ENCODE assay signal across 8 cellular contexts in the genomic region with DNA sequence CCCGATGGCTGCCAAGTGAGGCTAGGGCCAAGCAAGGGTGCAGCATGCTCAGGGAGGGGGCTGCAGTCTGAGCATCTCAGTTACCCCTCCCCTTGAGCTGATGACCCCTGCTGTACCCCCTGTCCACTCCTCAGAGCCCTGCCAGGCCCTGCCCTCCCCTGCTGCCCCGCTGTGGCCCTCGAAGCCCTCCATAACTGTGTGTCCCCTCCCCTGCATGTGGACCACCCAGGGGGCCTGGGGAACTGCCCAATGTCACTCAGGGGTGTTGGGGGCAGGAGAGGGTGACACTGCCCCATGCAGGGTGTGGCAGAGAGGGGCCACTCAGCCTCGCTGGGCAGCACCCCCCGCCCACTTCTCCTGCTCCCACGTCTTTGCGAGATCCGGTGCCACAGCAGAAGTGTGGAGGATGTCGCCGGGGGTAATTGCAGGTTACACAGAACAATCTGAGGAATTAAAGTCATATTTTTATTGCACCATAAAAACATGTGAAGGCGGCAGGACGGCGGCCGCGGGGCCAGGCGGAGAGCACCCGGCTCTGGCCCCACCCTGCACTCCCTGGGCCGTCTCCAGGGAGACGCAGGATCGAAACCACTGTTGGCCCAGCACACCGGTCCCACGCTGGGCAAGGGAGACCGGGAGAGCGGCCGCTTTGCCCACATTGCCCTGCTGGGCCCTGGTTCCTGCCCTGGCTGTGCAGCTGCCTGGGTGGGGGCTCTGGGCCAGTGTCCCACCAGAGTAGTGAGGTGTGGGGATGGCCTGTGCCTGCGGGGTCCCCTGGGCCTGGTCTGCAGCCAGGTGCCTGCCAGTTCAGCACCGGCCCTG. TPM values are rescaled to one million over a fixed set of nuclear protein-coding genes. Genes with fewer than 3 reads are reported as not detected.
DNase-seq lines count a peak whose midpoint lies in the region; ATAC-seq, FAIRE-seq and TF ChIP-seq lines count a peak whose summit lies in the region.
"Had no signal": no experiment of that assay in that cellular context is flagged by ENCODE, and none has a peak within 500 bp of the region (broad histone marks: within the 10 kb centered on the region; RNA-seq: fewer than 3 reads in every experiment).

No MANE protein-coding gene starts in this region.

- H4K8ac ChIP-seq in neuronal stem cell (ENCODE audit: low read depth, low read length), result peak overlapping the region; percentile 4

- H3K9me1 ChIP-seq in K562 (ENCODE audit: control insufficient read depth, insufficient read depth, low read length), result no peaks in the 10 kb centered on the region

- peak overlapping the region; percentile 94 for H3K23ac ChIP-seq in neuronal stem cell (ENCODE audit: low read depth, low read length, poor library complexity)

- no peak for TF ChIP-seq EP300 in K562 (IDR thresholded peaks at IDR 0.05; ENCODE audit: low read length)

- H2AK5ac ChIP-seq in neuronal stem cell (ENCODE audit: low read depth, low read length), result peak overlapping the region; percentile 24

- H4K20me1 ChIP-seq in K562 (replicated peaks; ENCODE audit: control insufficient read depth, insufficient read depth, low read length), result peaks cover 13% of the 10 kb centered on the region

- H3K27me3 ChIP-seq in K562 (ENCODE audit: control insufficient read depth in 2 of 2, insufficient read depth in 2 of 2, low read length in 2 of 2) (peaks cover 2 to 29% of the 10 kb centered on the region in 2 experiments; a peak in 3 of 5 replicates), neuronal stem cell (ENCODE audit: control insufficient read depth in 3 of 3, insufficient read depth in 3 of 3, low read depth in 1 of 3, low read length in 3 of 3) (no peaks in the 10 kb centered on the region)

- intact Hi-C loops in K562 (cut with micrococcal nuclease), result no loop called here

- H4K91ac ChIP-seq in neuronal stem cell (ENCODE audit: low read depth, low read length, poor library complexity), result no peak overlapping the region

- peak overlapping the region; percentile 89 for H2BK15ac ChIP-seq in neuronal stem cell (ENCODE audit: low read length)

- CTCF ChIA-PET in K562 (lab: Yijun Ruan, JAX; ENCODE audit: low intra/inter-chr PET ratio), result no interaction called here

- H3K9ac ChIP-seq in K562 (ENCODE audit: insufficient read depth in 1 of 2, low read depth in 2 of 2, low read length in 2 of 2), result peak overlapping the region in 1 of 2 experiments; percentile 81; a peak in 2 of 4 replicates
- H3K9ac ChIP-seq in neuronal stem cell (ENCODE audit: low read depth, low read length, poor library complexity), result no peak overlapping the region

- 50% methylated on average over 27 of the region's 27 CpGs for WGBS in K562 (ENCODE audit: insufficient coverage, low coverage, missing lambda C conversion rate)
- no CpG with 5 or more reads among the region's 27 CpGs for WGBS in neuronal stem cell (ENCODE audit: extremely low coverage in 2 of 2, insufficient read length in 2 of 2, insufficient replicate concordance in 1 of 2), 2 donors

- BruUV-seq in K562 (replicated peaks; lab: Mats Ljungman, UMichigan), result no TSS peak

- H3K14ac ChIP-seq in neuronal stem cell (ENCODE audit: low read length), result peak overlapping the region; percentile 82

- in situ Hi-C loops in K562 (cut with MboI), result no loop called here

- H2AFZ ChIP-seq in K562 (ENCODE audit: low read depth, low read length) (no peak overlapping the region), neuronal stem cell (ENCODE audit: low read length) (peak overlapping the region; percentile 88)

- no peak for TF ChIP-seq RAD21 in K562 (CRISPR knock-in tag; conservative IDR thresholded peaks at IDR 0.05 in 1 of 2, IDR thresholded peaks at IDR 0.05 in 1 of 2)

- POLR2A ChIA-PET in K562 (lab: Yijun Ruan, JAX), result interaction anchor here (0.7 to 4.4 kb wide), 4 partner anchors 8 to 254 kb away, joined by 3 to 26 read pairs (median 10); no protein-coding TSS in a partner anchor

- H3K9me3 ChIP-seq in K562 (replicated peaks; ENCODE audit: control insufficient read depth, insufficient read depth, low read depth, low read length) (no peaks in the 10 kb centered on the region), neuronal stem cell (replicated peaks in 1 of 2; ENCODE audit: control insufficient read depth in 2 of 2, insufficient read depth in 1 of 2, low read depth in 1 of 2, low read length in 2 of 2) (no peaks in the 10 kb centered on the region)
- H3K9me3 ChIP-seq: HAP-1 had no signal

- no peak for TF ChIP-seq POLR2A in K562 (conservative IDR thresholded peaks at IDR 0.05)

- FAIRE-seq in K562 (lab: Jason Lieb, UNC), result no peak

- H2BK120ac ChIP-seq in neuronal stem cell (ENCODE audit: low read depth, low read length), result no peak overlapping the region

- ATAC-seq in K562 (no peak; the same call in 2 of the 3 replicates), HG02642 (IDR thresholded peaks at IDR 0.05; ENCODE audit: poor library complexity, unreplicated experiment) (no peak), HG03095 (IDR thresholded peaks at IDR 0.05; ENCODE audit: unreplicated experiment) (no peak)

- peaks cover 10% of the 10 kb centered on the region for H3K79me1 ChIP-seq in neuronal stem cell (ENCODE audit: low read depth, low read length)

- peak overlapping the region; percentile 41 for H2BK12ac ChIP-seq in neuronal stem cell (ENCODE audit: low read length)

- H3K79me2 ChIP-seq in K562 (ENCODE audit: control insufficient read depth, insufficient read depth, low read length), result no peaks in the 10 kb centered on the region

- H3K4me2 ChIP-seq in K562 (ENCODE audit: insufficient read depth, low read length), result no peak overlapping the region
- H3K4me2 ChIP-seq in neuronal stem cell (ENCODE audit: insufficient read depth, low read length, poor library complexity, severe bottlenecking), result no peak overlapping the region

- H3K4ac ChIP-seq in neuronal stem cell (ENCODE audit: low read length), result no peak overlapping the region

- H3K18ac ChIP-seq in neuronal stem cell (ENCODE audit: low read length), result peak overlapping the region; percentile 86

- TF ChIP-seq CTCF in C4-2B (conservative IDR thresholded peaks at IDR 0.05) (no peak), K562 (IDR thresholded peaks at IDR 0.05 in 2 of 3, conservative IDR thresholded peaks at IDR 0.05 in 1 of 3; ENCODE audit: insufficient read depth in 2 of 3, low read depth in 1 of 3, low read length in 3 of 3) (no peak)

- no peak overlapping the region for H3K4me3 ChIP-seq in K562
- no peak overlapping the region for H3K4me3 ChIP-seq in neuronal stem cell (ENCODE audit: low read length in 2 of 2)
- H3K4me3 ChIP-seq: HAP-1 had no signal

- H3K27ac ChIP-seq in C4-2B, result peak overlapping the region; percentile 7; the same call in 1 of the 2 replicates
- no peak overlapping the region for H3K27ac ChIP-seq in K562 (ENCODE audit: extremely low read depth, low read depth, low read length)
- H3K27ac ChIP-seq in neuronal stem cell (replicated peaks; ENCODE audit: low read length), result no peak overlapping the region

- H2BK5ac ChIP-seq in neuronal stem cell (ENCODE audit: low read length), result peak overlapping the region; percentile 35

- peak; percentile 2 for DNase-seq in Daoy (ENCODE audit: low read depth)
- no peak for DNase-seq in K562 (ENCODE audit: extremely low read depth in 1 of 4, low spot score in 3 of 4)
- DNase-seq in neuronal stem cell (ENCODE audit: low spot score), result no peak
- DNase-seq in cerebellar nuclear complex (lab: John Stamatoyannopoulos, UW), result no peak

- H3K4me1 ChIP-seq in K562 (replicated peaks in 1 of 2; ENCODE audit: control insufficient read depth in 2 of 2, insufficient read depth in 2 of 2, low read length in 2 of 2) (peaks cover 8 to 97% of the 10 kb centered on the region in 2 experiments; a peak in 4 of 5 replicates), neuronal stem cell (ENCODE audit: control insufficient read depth in 2 of 2, insufficient read depth in 1 of 2, low read depth in 1 of 2, low read length in 2 of 2) (peaks cover 17 to 24% of the 10 kb centered on the region in 2 donors)
- H3K4me1 ChIP-seq: HAP-1 had no signal

- no peaks in the 10 kb centered on the region for H3K36me3 ChIP-seq in K562 (ENCODE audit: control insufficient read depth, insufficient read depth, low read length)
- H3K36me3 ChIP-seq in neuronal stem cell (replicated peaks in 1 of 2; ENCODE audit: control insufficient read depth in 2 of 2, insufficient read depth in 2 of 2, low read length in 2 of 2), result peaks cover 0 to 3% of the 10 kb centered on the region in 2 donors
- H3K36me3 ChIP-seq: HAP-1 had no signal

RNA-seq across cellular contexts. Expression of gene GNB1L, which starts 18.7 kb away (rescaled TPM):
- 16.1 and 17.0 TPM in 2 replicates for total RNA-seq in Daoy (2014; rRNA removed; shearing (Covaris generic))
- 5.3 and 21.3 TPM in 2 replicates for total RNA-seq in K562 (2011; cell fraction: chromatin; rRNA removed; ENCODE audit: low replicate concordance)
- 21.8 and 25.5 TPM in 2 replicates for total RNA-seq in K562 (2011; cell fraction: nucleolus; rRNA removed)
- 7.3 and 7.8 TPM in 2 replicates for total RNA-seq in K562 (2011; cell fraction: nucleoplasm; rRNA removed)
- total RNA-seq in K562 (2014; rRNA removed) (48.9 and 69.1 TPM in 2 replicates), K562 (2014; rRNA removed; fragmentation: Illumina TruSeq; extraction: Trizol) (0.57 and 0.84 TPM in 2 replicates), K562 (2015; rRNA removed; fragmentation: Illumina TruSeq; extraction: Trizol) (17.8 and 20.6 TPM in 2 replicates), K562 (2021) (50.5 and 55.3 TPM in 2 replicates)
- polyA plus RNA-seq in K562 (2011; rRNA removed) (10.2 and 35.0 TPM in 2 replicates), K562 (2014; fragmentation: Illumina TruSeq; extraction: Trizol) (1.9 and 18.0 TPM in 2 replicates), K562 (2014; fragmentation: Nextera tagmentation; extraction: Ambion mirVana) (1 to 10 TPM in 1 of 2 experiments, under 1 TPM in 1; 0.56 to 3.5 TPM), K562 (2014; rRNA removed) (40.7 and 41.3 TPM in 2 replicates)
- polyA plus RNA-seq in K562 (2011; cell fraction: cytosol; rRNA removed), result 37.2 and 43.8 TPM in 2 replicates
- polyA plus RNA-seq in K562 (2011; cell fraction: nucleus; rRNA removed), result 33.2 and 43.3 TPM in 2 replicates
- polyA plus RNA-seq in K562 (2012), result 42.2 and 62.2 TPM in 2 replicates
- polyA minus RNA-seq in K562 (2011; rRNA and poly(A)+ RNA removed), result 2.8 and 3.7 TPM in 2 replicates
- polyA minus RNA-seq in K562 (2011; cell fraction: cytosol; rRNA and poly(A)+ RNA removed), result 13.2 and 33.0 TPM in 2 replicates
- polyA minus RNA-seq in K562 (2011; cell fraction: nucleus; rRNA and poly(A)+ RNA removed), result 12.0 and 14.3 TPM in 2 replicates
- 7.9 TPM for polyA plus RNA-seq in neuronal stem cell (2013, experiment 1 of 2)
- 8.3 TPM for polyA plus RNA-seq in neuronal stem cell (2013, experiment 2 of 2)

RNA-seq across cellular contexts. Expression of gene RTL10, which starts 18.7 kb away (rescaled TPM):
- total RNA-seq in Daoy (2014; rRNA removed; shearing (Covaris generic)), result 8.2 and 11.2 TPM in 2 replicates
- 82.4 and 192 TPM in 2 replicates for total RNA-seq in K562 (2011; cell fraction: chromatin; rRNA removed; ENCODE audit: low replicate concordance)
- 134 and 166 TPM in 2 replicates for total RNA-seq in K562 (2011; cell fraction: nucleolus; rRNA removed)
- total RNA-seq in K562 (2011; cell fraction: nucleoplasm; rRNA removed), result 107 and 110 TPM in 2 replicates
- 32.5 and 42.0 TPM in 2 replicates for total RNA-seq in K562 (2014; rRNA removed)
- 16.3 and 19.8 TPM in 2 replicates for total RNA-seq in K562 (2014; rRNA removed; fragmentation: Illumina TruSeq; extraction: Trizol)
- 26.2 and 28.8 TPM in 2 replicates for total RNA-seq in K562 (2015; rRNA removed; fragmentation: Illumina TruSeq; extraction: Trizol)
- total RNA-seq in K562 (2021), result 75.4 and 75.5 TPM in 2 replicates
- polyA plus RNA-seq in K562 (2011; rRNA removed), result 32.7 and 82.6 TPM in 2 replicates
- 68.8 and 74.9 TPM in 2 replicates for polyA plus RNA-seq in K562 (2011; cell fraction: cytosol; rRNA removed)
- polyA plus RNA-seq in K562 (2011; cell fraction: nucleus; rRNA removed), result 124 and 157 TPM in 2 replicates
- 40.3 and 56.9 TPM in 2 replicates for polyA plus RNA-seq in K562 (2012)
- 39.2 and 40.1 TPM in 2 replicates for polyA plus RNA-seq in K562 (2014; fragmentation: Illumina TruSeq; extraction: Trizol)
- 10 to 100 TPM; 23.6 to 33.7 TPM for polyA plus RNA-seq in K562 (2014; fragmentation: Nextera tagmentation; extraction: Ambion mirVana)
- 28.2 and 31.2 TPM in 2 replicates for polyA plus RNA-seq in K562 (2014; rRNA removed)
- polyA minus RNA-seq in K562 (2011; rRNA and poly(A)+ RNA removed), result 49.5 and 66.5 TPM in 2 replicates
- 31.7 and 46.0 TPM in 2 replicates for polyA minus RNA-seq in K562 (2011; cell fraction: cytosol; rRNA and poly(A)+ RNA removed)
- 42.7 and 85.4 TPM in 2 replicates for polyA minus RNA-seq in K562 (2011; cell fraction: nucleus; rRNA and poly(A)+ RNA removed)
- 9.7 TPM for polyA plus RNA-seq in neuronal stem cell (2013, experiment 1 of 2)
- polyA plus RNA-seq in neuronal stem cell (2013, experiment 2 of 2), result 10.2 TPM
